In genomic region chr6:158003910-158004695, GRCh38 we compare ENCODE assay signal across 10 cellular contexts. TPM values are rescaled to one million over a fixed set of nuclear protein-coding genes. Genes with fewer than 3 reads are reported as not detected.
A peak's percentile ranks its signal among the peaks of the same experiment; 100 is the strongest.
DNase-seq lines count a peak whose midpoint lies in the region; TF ChIP-seq lines count a peak whose summit lies in the region.
"Had no signal": no experiment of that assay in that cellular context is flagged by ENCODE, and none has a peak within 500 bp of the region (broad histone marks: within the 10 kb centered on the region; RNA-seq: fewer than 3 reads in every experiment).

No MANE protein-coding gene starts in this region.

- H3K9ac ChIP-seq in adipocyte (ENCODE audit: low read length) (peak overlapping the region; percentile 45), smooth muscle cell (ENCODE audit: low read depth) (peak overlapping the region; percentile 91)

- DNase-seq in adipocyte (ENCODE audit: low read depth) (no peak), smooth muscle cell (lab: John Stamatoyannopoulos, UW; ENCODE audit: unreplicated experiment) (no peak), NCI-H2171 treated with DMSO at 0.1 percent for 48 hours (lab: John Stamatoyannopoulos, UW) (no peak), COLO829 (ENCODE audit: low spot score) (no peak), mesenteric fat pad (ENCODE audit: low spot score) (no peak), NCI-H345 (lab: John Stamatoyannopoulos, UW) (no peak)
- DNase-seq: activated naive CD4-positive, alpha-beta T cell; NCI-H2081 treated with DMSO at 0.1 percent for 48 hours had no signal

- H3K27me3 ChIP-seq in adipocyte (replicated peaks; ENCODE audit: control insufficient read depth, insufficient read depth, low read length) (no peaks in the 10 kb centered on the region), layer of hippocampus (ENCODE audit: control insufficient read depth, insufficient read depth, low read length) (no peaks in the 10 kb centered on the region), smooth muscle cell (ENCODE audit: low read depth) (no peaks in the 10 kb centered on the region)

- no peak for TF ChIP-seq CTCF in HEK293 (tag by site-specific recombination; IDR thresholded peaks at IDR 0.05)
- no peak for TF ChIP-seq CTCF in smooth muscle cell (IDR thresholded peaks at IDR 0.05; ENCODE audit: borderline replicate concordance, insufficient read depth, poor library complexity, severe bottlenecking)

- no peak overlapping the region for H2AFZ ChIP-seq in smooth muscle cell (ENCODE audit: low read depth)

- 58% methylated on average over 10 of the region's 10 CpGs for WGBS in smooth muscle cell (ENCODE audit: low lambda C conversion rate)

- no peak overlapping the region for H3K4me3 ChIP-seq in HEK293 (ENCODE audit: low read depth, low read length)
- H3K4me3 ChIP-seq in adipocyte (ENCODE audit: low read length) = peak overlapping the region; percentile 17
- H3K4me3 ChIP-seq in smooth muscle cell = no peak overlapping the region

- H3K79me2 ChIP-seq in smooth muscle cell (ENCODE audit: low read depth) = peaks cover 31% of the 10 kb centered on the region

- H3K27ac ChIP-seq in HEK293 (ENCODE audit: extremely low read depth, low read depth, low read length) (no peak overlapping the region), layer of hippocampus (ENCODE audit: low read depth, low read length) (peak overlapping the region; percentile 91), smooth muscle cell (ENCODE audit: low read depth) (peak overlapping the region; percentile 99)

- H4K20me1 ChIP-seq in smooth muscle cell (ENCODE audit: low read depth) = no peaks in the 10 kb centered on the region

- H3K36me3 ChIP-seq in HEK293 (ENCODE audit: control insufficient read depth in 2 of 2, insufficient read depth in 1 of 2, low read length in 2 of 2) (peaks cover 0 to 5% of the 10 kb centered on the region in 2 experiments; a peak in 1 of 3 replicates), adipocyte (ENCODE audit: control insufficient read depth, insufficient read depth, low read length, severe bottlenecking) (no peaks in the 10 kb centered on the region), smooth muscle cell (ENCODE audit: low read depth) (no peaks in the 10 kb centered on the region)

- CTCF ChIA-PET in HEK293 (lab: Yijun Ruan, JAX) = interaction anchor here (0.9 to 2.5 kb wide), 5 partner anchors 10 to 70 kb away, joined by 4 to 22 read pairs (median 8); partner anchors contain the start of gene SYNJ2

- peaks cover 21% of the 10 kb centered on the region for H3F3A ChIP-seq in smooth muscle cell (ENCODE audit: low read depth)

- H3K4me1 ChIP-seq in HEK293 (ENCODE audit: control insufficient read depth, insufficient read depth, low read length) (peaks cover 6% of the 10 kb centered on the region), adipocyte (ENCODE audit: control insufficient read depth, insufficient read depth, low read length) (peaks cover 17% of the 10 kb centered on the region), smooth muscle cell (ENCODE audit: low read depth) (peaks cover 16% of the 10 kb centered on the region)

- POLR2A ChIA-PET in HEK293 (lab: Yijun Ruan, JAX) = interaction anchor here (0.9 to 2.0 kb wide), 7 partner anchors 9 to 37 kb away, joined by 3 to 10 read pairs (median 8); no protein-coding TSS in a partner anchor

- H3K9me3 ChIP-seq in HEK293 (ENCODE audit: control insufficient read depth, insufficient read depth, low read depth, low read length) = no peaks in the 10 kb centered on the region
- H3K9me3 ChIP-seq in adipocyte (ENCODE audit: control insufficient read depth, low read length) = no peaks in the 10 kb centered on the region
- no peaks in the 10 kb centered on the region for H3K9me3 ChIP-seq in smooth muscle cell (replicated peaks; ENCODE audit: low read depth)

- H3K4me2 ChIP-seq in smooth muscle cell = peak overlapping the region; percentile 70

TF ChIP-seq in HEK293, 187 proteins besides CTCF, POLR2A, EP300 and RAD21:
- TF ChIP-seq YY1 (tag by site-specific recombination; IDR thresholded peaks at IDR 0.05) (peak; percentile 40; the same call in 1 of the 2 replicates), ZBTB7A (tag by site-specific recombination; IDR thresholded peaks at IDR 0.05; ENCODE audit: low read depth) (no peak)

RNA-seq across cellular contexts. Expression of gene SYNJ2, which starts 22.4 kb away (rescaled TPM):
- total RNA-seq in smooth muscle cell = 6.1 TPM in 2 replicates
- polyA plus RNA-seq in smooth muscle cell = 6.0 and 11.5 TPM in 2 replicates
- 7.5 TPM for total RNA-seq in mesenteric fat pad
